ENCODE assay signal across 13 cellular contexts in the genomic region with DNA sequence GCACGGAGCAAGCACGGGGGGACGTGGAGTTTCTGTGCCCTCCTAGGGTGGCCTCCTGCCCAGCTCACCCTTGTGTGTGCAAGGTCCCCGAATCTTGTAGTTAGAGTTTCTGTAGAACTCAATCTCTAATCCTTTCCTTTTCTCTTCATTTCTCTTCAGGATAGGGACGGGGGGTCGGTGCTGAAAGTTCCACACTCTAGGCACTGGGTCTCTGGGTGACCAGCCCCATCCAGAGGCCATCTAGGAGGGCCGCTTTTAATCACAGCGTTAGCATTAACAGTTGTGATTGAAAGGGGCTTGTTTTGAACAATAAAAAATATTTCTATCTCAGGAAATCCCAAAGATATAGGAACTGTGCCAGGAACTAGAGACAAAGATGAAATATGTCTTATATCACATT. TPM values are rescaled to one million over a fixed set of nuclear protein-coding genes. Genes with fewer than 3 reads are reported as not detected.
DNase-seq lines count a peak whose midpoint lies in the region; ATAC-seq and TF ChIP-seq lines count a peak whose summit lies in the region.
"Had no signal": no experiment of that assay in that cellular context is flagged by ENCODE, and none has a peak within 500 bp of the region (broad histone marks: within the 10 kb centered on the region; RNA-seq: fewer than 3 reads in every experiment).

No MANE protein-coding gene starts in this region.

- H2AFZ ChIP-seq in GM23338, result no peak overlapping the region
- H2AFZ ChIP-seq in neural progenitor cell (replicated peaks), result no peak overlapping the region
- H2AFZ ChIP-seq: GM23248 had no signal

- intact Hi-C loops in activated CD4-positive, alpha-beta T cell treated with anti-CD3 and anti-CD28 coated beads for 36 hours (cut with DNase I, micrococcal nuclease), result no loop called here

- H3K36me3 ChIP-seq in GM23338 (ENCODE audit: insufficient read depth) (no peaks in the 10 kb centered on the region), neural progenitor cell (no peaks in the 10 kb centered on the region)

- peaks cover 31% of the 10 kb centered on the region for H3K4me1 Mint-ChIP-seq in GM23338
- H3K4me1 Mint-ChIP-seq in WTC11, result peaks cover 42% of the 10 kb centered on the region
- peaks cover 18% of the 10 kb centered on the region for H3K4me1 Mint-ChIP-seq in neural progenitor cell
- peaks cover 3% of the 10 kb centered on the region for H3K4me1 Mint-ChIP-seq in activated CD4-positive, alpha-beta T cell treated with anti-CD3 and anti-CD28 coated beads for 36 hours
- H3K4me1 Mint-ChIP-seq: CD8-positive, alpha-beta memory T cell had no signal

- no peak overlapping the region for H3K9ac ChIP-seq in neural progenitor cell
- H3K9ac ChIP-seq: BLaER1, GM23248 had no signal

- H3K27ac Mint-ChIP-seq in GM23338 (no peak overlapping the region), WTC11 (0 out of 2 replicates have a peak overlapping the region, but pooled peaks have one; percentile 12), neural progenitor cell (no peak overlapping the region)
- H3K27ac Mint-ChIP-seq in activated CD4-positive, alpha-beta T cell treated with anti-CD3 and anti-CD28 coated beads for 36 hours, result no peak overlapping the region

- CTCF ChIA-PET in WTC11 (lab: Charles Lee), result no interaction called here
- CTCF ChIA-PET in activated CD4-positive, alpha-beta T cell treated with anti-CD3 and anti-CD28 coated beads for 36 hours (lab: Charles Lee), result no interaction called here

- no peaks in the 10 kb centered on the region for H3K9me3 ChIP-seq in neural progenitor cell (ENCODE audit: low read depth)
- H3K9me3 ChIP-seq: Caco-2, HAP-1 had no signal

- H3K79me2 ChIP-seq in GM23338 (replicated peaks; ENCODE audit: insufficient read depth), result peaks cover 100% of the 10 kb centered on the region
- H3K79me2 ChIP-seq in neural progenitor cell (ENCODE audit: low read depth), result peaks cover 100% of the 10 kb centered on the region

- H3K9me3 Mint-ChIP-seq in GM23338, result no peaks in the 10 kb centered on the region
- no peaks in the 10 kb centered on the region for H3K9me3 Mint-ChIP-seq in WTC11
- peaks cover 26% of the 10 kb centered on the region for H3K9me3 Mint-ChIP-seq in neural progenitor cell
- H3K9me3 Mint-ChIP-seq in activated CD4-positive, alpha-beta T cell treated with anti-CD3 and anti-CD28 coated beads for 36 hours (ENCODE audit: low read depth), result no peaks in the 10 kb centered on the region
- H3K9me3 Mint-ChIP-seq: CD8-positive, alpha-beta memory T cell had no signal

- H3K4me1 ChIP-seq in GM23338 (ENCODE audit: insufficient read depth), result peaks cover 39% of the 10 kb centered on the region
- peaks cover 28% of the 10 kb centered on the region for H3K4me1 ChIP-seq in neural progenitor cell
- H3K4me1 ChIP-seq: Caco-2 had no signal

- H3K27me3 ChIP-seq in GM23338 (ENCODE audit: insufficient read depth), result no peaks in the 10 kb centered on the region
- H3K27me3 ChIP-seq in neural progenitor cell, result no peaks in the 10 kb centered on the region
- H3K27me3 ChIP-seq: BLaER1 had no signal

- H4K20me1 ChIP-seq in GM23338 (replicated peaks; ENCODE audit: insufficient read depth) (peaks cover 4% of the 10 kb centered on the region), neural progenitor cell (ENCODE audit: low read depth) (peaks cover 76% of the 10 kb centered on the region)

- H3K36me3 Mint-ChIP-seq in GM23338 (ENCODE audit: low read depth) (no peaks in the 10 kb centered on the region), WTC11 (no peaks in the 10 kb centered on the region), neural progenitor cell (peaks cover 29% of the 10 kb centered on the region)
- no peaks in the 10 kb centered on the region for H3K36me3 Mint-ChIP-seq in activated CD4-positive, alpha-beta T cell treated with anti-CD3 and anti-CD28 coated beads for 36 hours (ENCODE audit: low read depth)
- H3K36me3 Mint-ChIP-seq: CD8-positive, alpha-beta memory T cell had no signal

- no peak overlapping the region for H3K27ac ChIP-seq in GM23338 (ENCODE audit: low read depth)
- no peak overlapping the region for H3K27ac ChIP-seq in neural progenitor cell
- H3K27ac ChIP-seq: BLaER1, GM23248 had no signal

- H3K4me2 ChIP-seq in GM23338, result no peak overlapping the region
- no peak overlapping the region for H3K4me2 ChIP-seq in neural progenitor cell
- H3K4me2 ChIP-seq: BLaER1 had no signal

- H3K4me3 Mint-ChIP-seq in GM23338 (no peak overlapping the region), WTC11 (no peak overlapping the region), neural progenitor cell (no peak overlapping the region)
- no peak overlapping the region for H3K4me3 Mint-ChIP-seq in activated CD4-positive, alpha-beta T cell treated with anti-CD3 and anti-CD28 coated beads for 36 hours
- H3K4me3 Mint-ChIP-seq: CD8-positive, alpha-beta memory T cell had no signal

- H3K9me2 ChIP-seq in GM23338 (ENCODE audit: insufficient read depth), result no peaks in the 10 kb centered on the region

- no peak overlapping the region for H3K4me3 ChIP-seq in GM23338
- no peak overlapping the region for H3K4me3 ChIP-seq in neural progenitor cell
- H3K4me3 ChIP-seq: BLaER1, GM23248, HAP-1 had no signal

- peak; percentile 77 for ATAC-seq in GM23338
- peak; percentile 49; the same call in 1 of the 2 replicates for ATAC-seq in WTC11
- ATAC-seq in GM19452 (IDR thresholded peaks at IDR 0.05; ENCODE audit: unreplicated experiment), result no peak
- ATAC-seq in activated CD4-positive, alpha-beta T cell treated with anti-CD3 and anti-CD28 coated beads for 36 hours, result no peak

- H3F3A ChIP-seq in GM23338 (replicated peaks; ENCODE audit: low read depth) (no peaks in the 10 kb centered on the region), neural progenitor cell (ENCODE audit: low read depth) (peaks cover 4% of the 10 kb centered on the region)

- POLR2A ChIA-PET in WTC11 (lab: Charles Lee), result no interaction called here
- POLR2A ChIA-PET in activated CD4-positive, alpha-beta T cell treated with anti-CD3 and anti-CD28 coated beads for 36 hours (lab: Charles Lee), result no interaction called here

- peak; percentile 50 for DNase-seq in GM23338 (ENCODE audit: low spot score)
- no peak for DNase-seq in WTC11 (ENCODE audit: low spot score)
- peak; percentile 10 for DNase-seq in neural progenitor cell (ENCODE audit: low spot score)
- DNase-seq in RKO (ENCODE audit: low spot score), result no peak
- no peak for DNase-seq in activated CD4-positive, alpha-beta T cell treated with anti-CD3 and anti-CD28 coated beads for 36 hours
- DNase-seq: Caco-2; CD8-positive, alpha-beta memory T cell; DMS53; GF-D8; GM23248 had no signal

- H3K27me3 Mint-ChIP-seq in GM23338 (ENCODE audit: insufficient read depth, low read depth, poor library complexity) (peaks cover 5% of the 10 kb centered on the region), WTC11 (ENCODE audit: low read depth) (no peaks in the 10 kb centered on the region), neural progenitor cell (ENCODE audit: insufficient read depth, low read depth) (peaks cover 3% of the 10 kb centered on the region)
- peaks cover 4% of the 10 kb centered on the region for H3K27me3 Mint-ChIP-seq in activated CD4-positive, alpha-beta T cell treated with anti-CD3 and anti-CD28 coated beads for 36 hours

- TF ChIP-seq CTCF in GM23338 (conservative IDR thresholded peaks at IDR 0.05; ENCODE audit: low read depth in 2 of 2) (peak; percentile 37 to 49), WTC11 (IDR thresholded peaks at IDR 0.05) (no peak), neural progenitor cell (IDR thresholded peaks at IDR 0.05) (peak; percentile 11)

TF ChIP-seq in GM23338, 12 proteins besides CTCF, POLR2A, EP300 and RAD21 (continues in another document):
- TF ChIP-seq ZNF114 (CRISPR knock-in tag; IDR thresholded peaks at IDR 0.05), result no peak

TF ChIP-seq in WTC11, 78 proteins besides CTCF, POLR2A, EP300 and RAD21 (continues in another document):
- TF ChIP-seq NR1H2 (CRISPR knock-in tag; IDR thresholded peaks at IDR 0.05) (no peak), SP1 (CRISPR knock-in tag; conservative IDR thresholded peaks at IDR 0.05) (no peak), CREB1 (CRISPR knock-in tag; IDR thresholded peaks at IDR 0.05) (no peak), RORB (CRISPR knock-in tag; IDR thresholded peaks at IDR 0.05) (no peak), GABPB1 (CRISPR knock-in tag; IDR thresholded peaks at IDR 0.05) (no peak), TEAD4 (CRISPR knock-in tag; IDR thresholded peaks at IDR 0.05) (no peak), CBFB (CRISPR knock-in tag; IDR thresholded peaks at IDR 0.05; ENCODE audit: low read depth) (no peak)
- TF ChIP-seq, protein P1, sequence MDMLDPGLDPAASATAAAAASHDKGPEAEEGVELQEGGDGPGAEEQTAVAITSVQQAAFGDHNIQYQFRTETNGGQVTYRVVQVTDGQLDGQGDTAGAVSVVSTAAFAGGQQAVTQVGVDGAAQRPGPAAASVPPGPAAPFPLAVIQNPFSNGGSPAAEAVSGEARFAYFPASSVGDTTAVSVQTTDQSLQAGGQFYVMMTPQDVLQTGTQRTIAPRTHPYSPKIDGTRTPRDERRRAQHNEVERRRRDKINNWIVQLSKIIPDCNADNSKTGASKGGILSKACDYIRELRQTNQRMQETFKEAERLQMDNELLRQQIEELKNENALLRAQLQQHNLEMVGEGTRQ (CRISPR knock-in tag; IDR thresholded peaks at IDR 0.05), result no peak
- TF ChIP-seq, protein P2, sequence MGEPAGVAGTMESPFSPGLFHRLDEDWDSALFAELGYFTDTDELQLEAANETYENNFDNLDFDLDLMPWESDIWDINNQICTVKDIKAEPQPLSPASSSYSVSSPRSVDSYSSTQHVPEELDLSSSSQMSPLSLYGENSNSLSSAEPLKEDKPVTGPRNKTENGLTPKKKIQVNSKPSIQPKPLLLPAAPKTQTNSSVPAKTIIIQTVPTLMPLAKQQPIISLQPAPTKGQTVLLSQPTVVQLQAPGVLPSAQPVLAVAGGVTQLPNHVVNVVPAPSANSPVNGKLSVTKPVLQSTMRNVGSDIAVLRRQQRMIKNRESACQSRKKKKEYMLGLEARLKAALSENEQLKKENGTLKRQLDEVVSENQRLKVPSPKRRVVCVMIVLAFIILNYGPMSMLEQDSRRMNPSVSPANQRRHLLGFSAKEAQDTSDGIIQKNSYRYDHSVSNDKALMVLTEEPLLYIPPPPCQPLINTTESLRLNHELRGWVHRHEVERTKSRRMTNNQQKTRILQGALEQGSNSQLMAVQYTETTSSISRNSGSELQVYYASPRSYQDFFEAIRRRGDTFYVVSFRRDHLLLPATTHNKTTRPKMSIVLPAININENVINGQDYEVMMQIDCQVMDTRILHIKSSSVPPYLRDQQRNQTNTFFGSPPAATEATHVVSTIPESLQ (CRISPR knock-in tag; IDR thresholded peaks at IDR 0.05), result no peak

RNA-seq across cellular contexts. Expression of a gene that starts 10.5 kb away (rescaled TPM):
- total RNA-seq in GM23338 (2014; rRNA removed; shearing (Covaris generic)), result 12.4 and 13.3 TPM in 2 replicates
- polyA plus RNA-seq in GM23338 (2016; fragmentation: Nextera tagmentation; extraction: Ambion mirVana), result 4.4 and 4.6 TPM in 2 replicates
- total RNA-seq in WTC11 (2021) (12.2 to 16.5 TPM (median 14.5 TPM) in 3 replicates), neural progenitor cell (ENCODE audit: low replicate concordance) (30.3 and 45.1 TPM in 2 replicates)
- total RNA-seq in activated CD4-positive, alpha-beta T cell treated with anti-CD3 and anti-CD28 coated beads for 36 hours, result 1 to 10 TPM; 1.7 to 2.1 TPM

Comparison
In these comparisons a context has a peak if more than half of its experiments do, and no peak if none do; other contexts are left out.
1. ATAC-seq: peak in GM23338 (single experiment) and WTC11 (single experiment); none in GM19452 (single experiment) and activated CD4-positive, alpha-beta T cell treated with anti-CD3 and anti-CD28 coated beads for 36 hours (single experiment).
2. DNase-seq: peak in GM23338 (single experiment) and neural progenitor cell (single experiment); none in WTC11 (single experiment), RKO (single experiment) and activated CD4-positive, alpha-beta T cell treated with anti-CD3 and anti-CD28 coated beads for 36 hours (single experiment).